ENCODE assay signal across 1 cellular context in the genomic region with DNA sequence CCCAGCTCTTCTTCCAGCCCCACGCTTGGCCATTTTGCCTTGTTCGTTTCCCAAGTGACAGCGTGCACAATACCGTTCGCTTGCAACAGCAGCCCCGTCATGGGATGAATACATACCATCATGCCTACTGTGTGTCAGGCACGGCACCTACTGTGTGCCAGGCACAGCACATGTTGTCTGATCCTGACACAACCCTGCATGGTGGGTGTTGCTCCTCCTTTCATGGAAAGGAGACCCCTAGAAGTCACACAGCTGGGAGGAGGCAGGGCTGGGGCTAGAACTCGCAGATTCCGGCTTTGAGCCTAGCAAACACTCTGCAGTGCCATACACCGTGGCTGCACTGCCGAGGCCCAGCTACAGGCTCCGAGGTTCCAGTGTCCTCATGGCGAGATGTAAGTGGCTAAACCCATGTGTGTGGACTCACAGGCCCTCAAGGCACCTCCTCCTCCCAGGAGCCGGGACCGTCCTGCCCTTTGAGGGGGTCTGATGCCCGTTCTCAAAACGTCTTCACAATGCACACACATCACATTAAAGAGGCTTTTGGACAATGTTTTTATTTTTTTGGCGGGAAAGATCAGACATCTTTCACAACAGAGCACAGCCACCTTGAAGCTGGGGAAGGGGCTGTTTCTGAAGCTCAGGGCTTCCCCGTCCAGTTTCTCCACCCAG.
TF ChIP-seq lines count a peak whose summit lies in the region.

No MANE protein-coding gene starts in this region.

TF ChIP-seq in HepG2, 621 proteins besides CTCF, POLR2A, EP300 and RAD21 (continued from another document and continues in another):
- TF ChIP-seq, protein P1, sequence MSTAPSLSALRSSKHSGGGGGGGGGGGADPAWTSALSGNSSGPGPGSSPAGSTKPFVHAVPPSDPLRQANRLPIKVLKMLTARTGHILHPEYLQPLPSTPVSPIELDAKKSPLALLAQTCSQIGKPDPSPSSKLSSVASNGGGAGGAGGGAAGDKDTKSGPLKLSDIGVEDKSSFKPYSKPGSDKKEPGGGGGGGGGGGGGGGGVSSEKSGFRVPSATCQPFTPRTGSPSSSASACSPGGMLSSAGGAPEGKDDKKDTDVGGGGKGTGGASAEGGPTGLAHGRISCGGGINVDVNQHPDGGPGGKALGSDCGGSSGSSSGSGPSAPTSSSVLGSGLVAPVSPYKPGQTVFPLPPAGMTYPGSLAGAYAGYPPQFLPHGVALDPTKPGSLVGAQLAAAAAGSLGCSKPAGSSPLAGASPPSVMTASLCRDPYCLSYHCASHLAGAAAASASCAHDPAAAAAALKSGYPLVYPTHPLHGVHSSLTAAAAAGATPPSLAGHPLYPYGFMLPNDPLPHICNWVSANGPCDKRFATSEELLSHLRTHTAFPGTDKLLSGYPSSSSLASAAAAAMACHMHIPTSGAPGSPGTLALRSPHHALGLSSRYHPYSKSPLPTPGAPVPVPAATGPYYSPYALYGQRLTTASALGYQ (CRISPR knock-in tag; IDR thresholded peaks at IDR 0.05): 0 out of 2 replicates have a peak, but pooled peaks have one; percentile 18
- TF ChIP-seq U2AF1 (optimal IDR thresholded peaks at IDR 0.05; ENCODE audit: low read depth, low read length) (peak; percentile 71), TCF12 (IDR thresholded peaks at IDR 0.05) (no peak), TCF12 (CRISPR knock-in tag; IDR thresholded peaks at IDR 0.05) (peak; percentile 71; the same call in 1 of the 2 replicates), MAZ (IDR thresholded peaks at IDR 0.05; ENCODE audit: borderline replicate concordance, low read depth, low read length) (no peak), MAZ (CRISPR knock-in tag; IDR thresholded peaks at IDR 0.05; ENCODE audit: low read depth) (no peak), ZNF12 (CRISPR knock-in tag; IDR thresholded peaks at IDR 0.05) (peak; percentile 16; the same call in 1 of the 2 replicates), HOXA5 (CRISPR knock-in tag; IDR thresholded peaks at IDR 0.05) (no peak), CC2D1A (CRISPR knock-in tag; IDR thresholded peaks at IDR 0.05) (no peak), ZSCAN25 (CRISPR knock-in tag; IDR thresholded peaks at IDR 0.05) (no peak), ZNF776 (CRISPR knock-in tag; IDR thresholded peaks at IDR 0.05) (0 out of 2 replicates have a peak, but pooled peaks have one; percentile 61), CBX5 (CRISPR knock-in tag; IDR thresholded peaks at IDR 0.05; ENCODE audit: borderline replicate concordance) (peak; percentile 86), RXRB (CRISPR knock-in tag; IDR thresholded peaks at IDR 0.05; ENCODE audit: borderline replicate concordance) (no peak; the same call in 1 of the 2 replicates), ZNF350 (CRISPR knock-in tag; IDR thresholded peaks at IDR 0.05; ENCODE audit: borderline replicate concordance, low read depth) (peak; percentile 68; the same call in 1 of the 2 replicates), RCOR2 (CRISPR knock-in tag; IDR thresholded peaks at IDR 0.05) (no peak; the same call in none of the 2 replicates), ARNT2 (CRISPR knock-in tag; IDR thresholded peaks at IDR 0.05; ENCODE audit: low read depth) (0 out of 2 replicates have a peak, but pooled peaks have one; percentile 33), ZNF724P (CRISPR knock-in tag; IDR thresholded peaks at IDR 0.05; ENCODE audit: borderline replicate concordance) (no peak), MZF1 (CRISPR knock-in tag; IDR thresholded peaks at IDR 0.05; ENCODE audit: borderline replicate concordance) (no peak), FOXC1 (CRISPR knock-in tag; IDR thresholded peaks at IDR 0.05; ENCODE audit: borderline replicate concordance) (no peak), KDM5A (IDR thresholded peaks at IDR 0.05; ENCODE audit: borderline replicate concordance, low read length) (no peak), KDM1A (CRISPR knock-in tag; IDR thresholded peaks at IDR 0.05) (0 out of 2 replicates have a peak, but pooled peaks have one; percentile 63), ZNF720 (CRISPR knock-in tag; IDR thresholded peaks at IDR 0.05) (peak; percentile 47; the same call in 1 of the 2 replicates), ETV6 (CRISPR knock-in tag; conservative IDR thresholded peaks at IDR 0.05) (0 out of 2 replicates have a peak, but pooled peaks have one; percentile 52), SP2 (CRISPR knock-in tag; IDR thresholded peaks at IDR 0.05) (no peak), JUND (CRISPR knock-in tag; IDR thresholded peaks at IDR 0.05) (peak; percentile 2; the same call in 1 of the 2 replicates), STAT5B (CRISPR knock-in tag; IDR thresholded peaks at IDR 0.05) (no peak; the same call in 1 of the 2 replicates), ATF7-NPFF (CRISPR knock-in tag; IDR thresholded peaks at IDR 0.05; ENCODE audit: low read depth) (peak; percentile 56; the same call in 1 of the 2 replicates)
- TF ChIP-seq, protein P2, sequence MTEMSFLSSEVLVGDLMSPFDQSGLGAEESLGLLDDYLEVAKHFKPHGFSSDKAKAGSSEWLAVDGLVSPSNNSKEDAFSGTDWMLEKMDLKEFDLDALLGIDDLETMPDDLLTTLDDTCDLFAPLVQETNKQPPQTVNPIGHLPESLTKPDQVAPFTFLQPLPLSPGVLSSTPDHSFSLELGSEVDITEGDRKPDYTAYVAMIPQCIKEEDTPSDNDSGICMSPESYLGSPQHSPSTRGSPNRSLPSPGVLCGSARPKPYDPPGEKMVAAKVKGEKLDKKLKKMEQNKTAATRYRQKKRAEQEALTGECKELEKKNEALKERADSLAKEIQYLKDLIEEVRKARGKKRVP (CRISPR knock-in tag; IDR thresholded peaks at IDR 0.05): no peak
- TF ChIP-seq, protein P3, sequence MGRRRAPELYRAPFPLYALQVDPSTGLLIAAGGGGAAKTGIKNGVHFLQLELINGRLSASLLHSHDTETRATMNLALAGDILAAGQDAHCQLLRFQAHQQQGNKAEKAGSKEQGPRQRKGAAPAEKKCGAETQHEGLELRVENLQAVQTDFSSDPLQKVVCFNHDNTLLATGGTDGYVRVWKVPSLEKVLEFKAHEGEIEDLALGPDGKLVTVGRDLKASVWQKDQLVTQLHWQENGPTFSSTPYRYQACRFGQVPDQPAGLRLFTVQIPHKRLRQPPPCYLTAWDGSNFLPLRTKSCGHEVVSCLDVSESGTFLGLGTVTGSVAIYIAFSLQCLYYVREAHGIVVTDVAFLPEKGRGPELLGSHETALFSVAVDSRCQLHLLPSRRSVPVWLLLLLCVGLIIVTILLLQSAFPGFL (CRISPR knock-in tag; IDR thresholded peaks at IDR 0.05): no peak
- TF ChIP-seq, protein P4, sequence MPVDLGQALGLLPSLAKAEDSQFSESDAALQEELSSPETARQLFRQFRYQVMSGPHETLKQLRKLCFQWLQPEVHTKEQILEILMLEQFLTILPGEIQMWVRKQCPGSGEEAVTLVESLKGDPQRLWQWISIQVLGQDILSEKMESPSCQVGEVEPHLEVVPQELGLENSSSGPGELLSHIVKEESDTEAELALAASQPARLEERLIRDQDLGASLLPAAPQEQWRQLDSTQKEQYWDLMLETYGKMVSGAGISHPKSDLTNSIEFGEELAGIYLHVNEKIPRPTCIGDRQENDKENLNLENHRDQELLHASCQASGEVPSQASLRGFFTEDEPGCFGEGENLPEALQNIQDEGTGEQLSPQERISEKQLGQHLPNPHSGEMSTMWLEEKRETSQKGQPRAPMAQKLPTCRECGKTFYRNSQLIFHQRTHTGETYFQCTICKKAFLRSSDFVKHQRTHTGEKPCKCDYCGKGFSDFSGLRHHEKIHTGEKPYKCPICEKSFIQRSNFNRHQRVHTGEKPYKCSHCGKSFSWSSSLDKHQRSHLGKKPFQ (CRISPR knock-in tag; IDR thresholded peaks at IDR 0.05; ENCODE audit: insufficient replicate concordance): no peak
- TF ChIP-seq, protein P5, sequence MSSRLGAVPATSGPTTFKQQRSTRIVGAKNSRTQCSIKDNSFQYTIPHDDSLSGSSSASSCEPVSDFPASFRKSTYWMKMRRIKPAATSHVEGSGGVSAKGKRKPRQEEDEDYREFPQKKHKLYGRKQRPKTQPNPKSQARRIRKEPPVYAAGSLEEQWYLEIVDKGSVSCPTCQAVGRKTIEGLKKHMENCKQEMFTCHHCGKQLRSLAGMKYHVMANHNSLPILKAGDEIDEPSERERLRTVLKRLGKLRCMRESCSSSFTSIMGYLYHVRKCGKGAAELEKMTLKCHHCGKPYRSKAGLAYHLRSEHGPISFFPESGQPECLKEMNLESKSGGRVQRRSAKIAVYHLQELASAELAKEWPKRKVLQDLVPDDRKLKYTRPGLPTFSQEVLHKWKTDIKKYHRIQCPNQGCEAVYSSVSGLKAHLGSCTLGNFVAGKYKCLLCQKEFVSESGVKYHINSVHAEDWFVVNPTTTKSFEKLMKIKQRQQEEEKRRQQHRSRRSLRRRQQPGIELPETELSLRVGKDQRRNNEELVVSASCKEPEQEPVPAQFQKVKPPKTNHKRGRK (CRISPR knock-in tag; IDR thresholded peaks at IDR 0.05): peak; percentile 63; the same call in 1 of the 2 replicates
- TF ChIP-seq, protein P6, sequence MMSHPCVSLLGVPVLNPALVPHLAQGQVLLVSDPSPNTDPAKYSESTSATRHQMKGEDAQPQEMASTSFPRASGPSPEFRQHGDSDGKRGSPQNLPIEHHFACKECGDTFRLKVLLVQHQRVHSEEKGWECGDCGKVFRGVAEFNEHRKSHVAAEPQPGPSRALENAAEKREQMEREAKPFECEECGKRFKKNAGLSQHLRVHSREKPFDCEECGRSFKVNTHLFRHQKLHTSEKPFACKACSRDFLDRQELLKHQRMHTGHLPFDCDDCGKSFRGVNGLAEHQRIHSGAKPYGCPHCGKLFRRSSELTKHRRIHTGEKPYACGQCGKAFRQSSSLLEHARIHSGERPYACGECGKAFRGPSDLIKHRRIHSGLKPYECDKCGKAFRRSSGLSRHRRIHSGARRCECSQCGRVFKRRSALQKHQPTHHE (CRISPR knock-in tag; IDR thresholded peaks at IDR 0.05; ENCODE audit: borderline replicate concordance): 0 out of 2 replicates have a peak, but pooled peaks have one; percentile 25
- TF ChIP-seq, protein P7, sequence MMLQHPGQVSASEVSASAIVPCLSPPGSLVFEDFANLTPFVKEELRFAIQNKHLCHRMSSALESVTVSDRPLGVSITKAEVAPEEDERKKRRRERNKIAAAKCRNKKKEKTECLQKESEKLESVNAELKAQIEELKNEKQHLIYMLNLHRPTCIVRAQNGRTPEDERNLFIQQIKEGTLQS (CRISPR knock-in tag; IDR thresholded peaks at IDR 0.05): no peak
- TF ChIP-seq, protein P8, sequence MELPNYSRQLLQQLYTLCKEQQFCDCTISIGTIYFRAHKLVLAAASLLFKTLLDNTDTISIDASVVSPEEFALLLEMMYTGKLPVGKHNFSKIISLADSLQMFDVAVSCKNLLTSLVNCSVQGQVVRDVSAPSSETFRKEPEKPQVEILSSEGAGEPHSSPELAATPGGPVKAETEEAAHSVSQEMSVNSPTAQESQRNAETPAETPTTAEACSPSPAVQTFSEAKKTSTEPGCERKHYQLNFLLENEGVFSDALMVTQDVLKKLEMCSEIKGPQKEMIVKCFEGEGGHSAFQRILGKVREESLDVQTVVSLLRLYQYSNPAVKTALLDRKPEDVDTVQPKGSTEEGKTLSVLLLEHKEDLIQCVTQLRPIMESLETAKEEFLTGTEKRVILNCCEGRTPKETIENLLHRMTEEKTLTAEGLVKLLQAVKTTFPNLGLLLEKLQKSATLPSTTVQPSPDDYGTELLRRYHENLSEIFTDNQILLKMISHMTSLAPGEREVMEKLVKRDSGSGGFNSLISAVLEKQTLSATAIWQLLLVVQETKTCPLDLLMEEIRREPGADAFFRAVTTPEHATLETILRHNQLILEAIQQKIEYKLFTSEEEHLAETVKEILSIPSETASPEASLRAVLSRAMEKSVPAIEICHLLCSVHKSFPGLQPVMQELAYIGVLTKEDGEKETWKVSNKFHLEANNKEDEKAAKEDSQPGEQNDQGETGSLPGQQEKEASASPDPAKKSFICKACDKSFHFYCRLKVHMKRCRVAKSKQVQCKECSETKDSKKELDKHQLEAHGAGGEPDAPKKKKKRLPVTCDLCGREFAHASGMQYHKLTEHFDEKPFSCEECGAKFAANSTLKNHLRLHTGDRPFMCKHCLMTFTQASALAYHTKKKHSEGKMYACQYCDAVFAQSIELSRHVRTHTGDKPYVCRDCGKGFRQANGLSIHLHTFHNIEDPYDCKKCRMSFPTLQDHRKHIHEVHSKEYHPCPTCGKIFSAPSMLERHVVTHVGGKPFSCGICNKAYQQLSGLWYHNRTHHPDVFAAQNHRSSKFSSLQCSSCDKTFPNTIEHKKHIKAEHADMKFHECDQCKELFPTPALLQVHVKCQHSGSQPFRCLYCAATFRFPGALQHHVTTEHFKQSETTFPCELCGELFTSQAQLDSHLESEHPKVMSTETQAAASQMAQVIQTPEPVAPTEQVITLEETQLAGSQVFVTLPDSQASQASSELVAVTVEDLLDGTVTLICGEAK (IDR thresholded peaks at IDR 0.05): no peak
- TF ChIP-seq, protein P8 (CRISPR knock-in tag; IDR thresholded peaks at IDR 0.05): peak; percentile 63; the same call in 1 of the 2 replicates
- TF ChIP-seq, protein P9, sequence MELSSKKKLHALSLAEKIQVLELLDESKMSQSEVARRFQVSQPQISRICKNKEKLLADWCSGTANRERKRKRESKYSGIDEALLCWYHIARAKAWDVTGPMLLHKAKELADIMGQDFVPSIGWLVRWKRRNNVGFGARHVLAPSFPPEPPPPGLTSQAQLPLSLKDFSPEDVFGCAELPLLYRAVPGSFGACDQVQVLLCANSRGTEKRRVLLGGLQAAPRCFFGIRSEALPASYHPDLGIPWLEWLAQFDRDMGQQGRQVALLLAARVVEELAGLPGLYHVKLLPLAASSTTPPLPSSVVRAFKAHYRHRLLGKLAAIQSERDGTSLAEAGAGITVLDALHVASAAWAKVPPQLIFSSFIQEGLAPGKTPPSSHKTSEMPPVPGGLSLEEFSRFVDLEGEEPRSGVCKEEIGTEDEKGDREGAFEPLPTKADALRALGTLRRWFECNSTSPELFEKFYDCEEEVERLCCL (CRISPR knock-in tag; IDR thresholded peaks at IDR 0.05; ENCODE audit: borderline replicate concordance): no peak
